In genomic region chrX:87732133-87732532, GRCh38 we compare ENCODE assay signal across 31 cellular contexts.
"Had no signal": no experiment of that assay in that cellular context is flagged by ENCODE, and none has a peak within 500 bp of the region (broad histone marks: within the 10 kb centered on the region; RNA-seq: fewer than 3 reads in every experiment).

No MANE protein-coding gene starts in this region.

- H3K36me3 ChIP-seq: ascending aorta, MG63, Peyer's patch had no signal

- H3K4me3 ChIP-seq: ascending aorta, MG63, Peyer's patch, SK-N-MC had no signal

- H3K4me2 ChIP-seq: KMS-11 had no signal

- H3K9me3 Mint-ChIP-seq: activated naive CD8-positive, alpha-beta T cell treated with anti-CD3 and anti-CD28 coated beads, Interleukin-2, amount 50 U/mL, for 24 hours; activated T-cell treated with anti-CD3 and anti-CD28 coated beads, Interleukin-2, amount 50 U/mL, for 4 hours; brain had no signal

- ATAC-seq: activated CD4-positive, alpha-beta T cell treated with anti-CD3 and anti-CD28 coated beads for 36 hours; activated CD8-positive, alpha-beta memory T cell treated with anti-CD3 and anti-CD28 coated beads, Interleukin-2, amount 10 ng/mL, durations not matched to agents 7 days and 5 days; activated CD8-positive, alpha-beta T cell treated with anti-CD3 and anti-CD28 coated beads, Interleukin-2, amount 10 ng/mL, durations not matched to agents 7 days and 5 days; activated naive CD4-positive, alpha-beta T cell treated with anti-CD3 and anti-CD28 coated beads, Interleukin-2, amount 50 U/mL, for 72 hours; activated naive CD8-positive, alpha-beta T cell treated with anti-CD3 and anti-CD28 coated beads, Interleukin-2, amount 50 U/mL, for 24 hours; activated T-cell treated with anti-CD3 and anti-CD28 coated beads, Interleukin-2, amount 50 U/mL, for 4 hours; T-cell had no signal

- DNase-seq: activated CD4-positive, alpha-beta T cell treated with anti-CD3 and anti-CD28 coated beads for 36 hours; activated CD8-positive, alpha-beta memory T cell treated with anti-CD3 and anti-CD28 coated beads, Interleukin-2, amount 10 ng/mL, durations not matched to agents 7 days and 5 days; activated CD8-positive, alpha-beta T cell treated with anti-CD3 and anti-CD28 coated beads, Interleukin-2, amount 10 ng/mL, durations not matched to agents 7 days and 5 days; activated effector memory CD4-positive, alpha-beta T cell treated with anti-CD3 and anti-CD28 coated beads, Interleukin-2, amount 50 U/mL, for 16 hours; activated naive CD4-positive, alpha-beta T cell treated with Interleukin-2 at 50 U/mL for 16 hours; activated naive CD8-positive, alpha-beta T cell treated with anti-CD3 and anti-CD28 coated beads, Interleukin-2, amount 50 U/mL, for 24 hours; activated T-cell treated with anti-CD3 and anti-CD28 coated beads, Interleukin-2, amount 50 U/mL, for 4 hours; amniotic stem cell; MG63; MV-4-11; NCI-H1092 treated with DMSO at 0.1 percent for 48 hours; NCI-H1417 treated with DMSO at 0.1 percent for 48 hours; NCI-H1694; NCI-H2029 treated with DMSO at 0.1 percent for 48 hours; NCI-H510A treated with DMSO at 0.1 percent for 48 hours; NCI-H69; NK-92 treated with Interleukin-12 subunit alpha and Interleukin-12 subunit beta, amount 100 ng/mL, for 24 hours; OCI-M1; Peyer's patch; SHP77 treated with DMSO at 0.1 percent for 48 hours; T-cell; T-helper 2 cell; T1000 had no signal

- H3K27ac ChIP-seq: ascending aorta, KMS-11, Peyer's patch, SK-N-MC, VCaP had no signal

- H3K4me1 Mint-ChIP-seq: activated CD4-positive, alpha-beta T cell treated with anti-CD3 and anti-CD28 coated beads for 36 hours; activated CD8-positive, alpha-beta memory T cell treated with anti-CD3 and anti-CD28 coated beads, Interleukin-2, amount 10 ng/mL, durations not matched to agents 7 days and 5 days; activated naive CD8-positive, alpha-beta T cell treated with anti-CD3 and anti-CD28 coated beads, Interleukin-2, amount 50 U/mL, for 24 hours; brain; central memory CD8-positive, alpha-beta T cell; T-cell had no signal

- H3K9ac ChIP-seq: KMS-11 had no signal

- H3K4me3 Mint-ChIP-seq: activated CD4-positive, alpha-beta T cell treated with anti-CD3 and anti-CD28 coated beads for 36 hours; activated CD8-positive, alpha-beta memory T cell treated with anti-CD3 and anti-CD28 coated beads, Interleukin-2, amount 10 ng/mL, durations not matched to agents 7 days and 5 days; activated CD8-positive, alpha-beta T cell treated with anti-CD3 and anti-CD28 coated beads, Interleukin-2, amount 10 ng/mL, durations not matched to agents 7 days and 5 days; activated naive CD8-positive, alpha-beta T cell treated with anti-CD3 and anti-CD28 coated beads, Interleukin-2, amount 50 U/mL, for 24 hours; activated T-cell treated with anti-CD3 and anti-CD28 coated beads, Interleukin-2, amount 50 U/mL, for 4 hours; brain; central memory CD8-positive, alpha-beta T cell; T-cell had no signal

- H3K9me3 ChIP-seq: ascending aorta, MG63, Peyer's patch had no signal

- H3K27me3 ChIP-seq: ascending aorta, MG63, Peyer's patch had no signal

- H3K4me1 ChIP-seq: ascending aorta, Peyer's patch had no signal

- H3K36me3 Mint-ChIP-seq: activated CD8-positive, alpha-beta memory T cell treated with anti-CD3 and anti-CD28 coated beads, Interleukin-2, amount 10 ng/mL, durations not matched to agents 7 days and 5 days; activated naive CD4-positive, alpha-beta T cell treated with anti-CD3 and anti-CD28 coated beads, Interleukin-2, amount 50 U/mL, for 72 hours; brain; T-cell had no signal

- FAIRE-seq: TTC549 had no signal

- H3K27ac Mint-ChIP-seq: activated CD4-positive, alpha-beta T cell treated with anti-CD3 and anti-CD28 coated beads for 36 hours; activated CD8-positive, alpha-beta memory T cell treated with anti-CD3 and anti-CD28 coated beads, Interleukin-2, amount 10 ng/mL, durations not matched to agents 7 days and 5 days; activated CD8-positive, alpha-beta T cell treated with anti-CD3 and anti-CD28 coated beads, Interleukin-2, amount 10 ng/mL, durations not matched to agents 7 days and 5 days; activated naive CD4-positive, alpha-beta T cell treated with anti-CD3 and anti-CD28 coated beads, Interleukin-2, amount 50 U/mL, for 72 hours; activated naive CD8-positive, alpha-beta T cell treated with anti-CD3 and anti-CD28 coated beads, Interleukin-2, amount 50 U/mL, for 24 hours; brain; T-cell had no signal

- H3K27me3 Mint-ChIP-seq: activated CD4-positive, alpha-beta T cell treated with anti-CD3 and anti-CD28 coated beads for 36 hours; activated CD8-positive, alpha-beta memory T cell treated with anti-CD3 and anti-CD28 coated beads, Interleukin-2, amount 10 ng/mL, durations not matched to agents 7 days and 5 days; activated naive CD8-positive, alpha-beta T cell treated with anti-CD3 and anti-CD28 coated beads, Interleukin-2, amount 50 U/mL, for 24 hours; central memory CD8-positive, alpha-beta T cell had no signal
